In the genomic region with DNA sequence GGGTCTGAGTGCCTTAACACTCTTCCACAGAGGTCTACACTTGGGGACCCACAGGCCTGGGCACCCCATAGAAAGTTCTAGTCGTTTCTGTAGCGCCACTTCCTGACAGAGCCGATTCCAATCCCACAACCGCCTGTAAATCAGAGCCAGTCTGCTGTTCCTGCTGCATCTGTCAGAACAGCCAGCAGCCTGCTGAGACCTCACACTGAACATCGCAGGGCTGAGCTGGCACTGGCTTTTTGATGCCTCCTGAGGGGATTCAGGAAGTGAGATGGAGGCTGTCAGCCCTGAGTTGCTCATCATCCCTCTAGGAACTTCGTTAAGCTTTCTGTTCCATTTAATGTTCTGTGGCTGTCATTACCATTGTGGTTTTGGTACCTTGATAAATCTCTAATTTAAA, we compare ENCODE assay signal across 1 cellular context.
TF ChIP-seq lines count a peak whose summit lies in the region.

No MANE protein-coding gene starts in this region.

TF ChIP-seq in WTC11, 78 proteins besides CTCF, POLR2A, EP300 and RAD21 (continued from another document):
- TF ChIP-seq ZNF317 (CRISPR knock-in tag; IDR thresholded peaks at IDR 0.05; ENCODE audit: borderline replicate concordance, low read depth) (no peak), NR2C2 (CRISPR knock-in tag; IDR thresholded peaks at IDR 0.05) (no peak), NR1H2 (CRISPR knock-in tag; IDR thresholded peaks at IDR 0.05) (no peak)
- TF ChIP-seq, protein P1, sequence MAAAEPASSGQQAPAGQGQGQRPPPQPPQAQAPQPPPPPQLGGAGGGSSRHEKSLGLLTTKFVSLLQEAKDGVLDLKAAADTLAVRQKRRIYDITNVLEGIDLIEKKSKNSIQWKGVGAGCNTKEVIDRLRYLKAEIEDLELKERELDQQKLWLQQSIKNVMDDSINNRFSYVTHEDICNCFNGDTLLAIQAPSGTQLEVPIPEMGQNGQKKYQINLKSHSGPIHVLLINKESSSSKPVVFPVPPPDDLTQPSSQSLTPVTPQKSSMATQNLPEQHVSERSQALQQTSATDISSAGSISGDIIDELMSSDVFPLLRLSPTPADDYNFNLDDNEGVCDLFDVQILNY (CRISPR knock-in tag; IDR thresholded peaks at IDR 0.05): no peak
- TF ChIP-seq, protein P2, sequence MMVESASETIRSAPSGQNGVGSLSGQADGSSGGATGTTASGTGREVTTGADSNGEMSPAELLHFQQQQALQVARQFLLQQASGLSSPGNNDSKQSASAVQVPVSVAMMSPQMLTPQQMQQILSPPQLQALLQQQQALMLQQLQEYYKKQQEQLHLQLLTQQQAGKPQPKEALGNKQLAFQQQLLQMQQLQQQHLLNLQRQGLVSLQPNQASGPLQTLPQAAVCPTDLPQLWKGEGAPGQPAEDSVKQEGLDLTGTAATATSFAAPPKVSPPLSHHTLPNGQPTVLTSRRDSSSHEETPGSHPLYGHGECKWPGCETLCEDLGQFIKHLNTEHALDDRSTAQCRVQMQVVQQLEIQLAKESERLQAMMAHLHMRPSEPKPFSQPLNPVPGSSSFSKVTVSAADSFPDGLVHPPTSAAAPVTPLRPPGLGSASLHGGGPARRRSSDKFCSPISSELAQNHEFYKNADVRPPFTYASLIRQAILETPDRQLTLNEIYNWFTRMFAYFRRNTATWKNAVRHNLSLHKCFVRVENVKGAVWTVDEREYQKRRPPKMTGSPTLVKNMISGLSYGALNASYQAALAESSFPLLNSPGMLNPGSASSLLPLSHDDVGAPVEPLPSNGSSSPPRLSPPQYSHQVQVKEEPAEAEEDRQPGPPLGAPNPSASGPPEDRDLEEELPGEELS (CRISPR knock-in tag; IDR thresholded peaks at IDR 0.05): no peak
TF ChIP-seq in WTC11: peak in this region for 0.
